In the genomic region with DNA sequence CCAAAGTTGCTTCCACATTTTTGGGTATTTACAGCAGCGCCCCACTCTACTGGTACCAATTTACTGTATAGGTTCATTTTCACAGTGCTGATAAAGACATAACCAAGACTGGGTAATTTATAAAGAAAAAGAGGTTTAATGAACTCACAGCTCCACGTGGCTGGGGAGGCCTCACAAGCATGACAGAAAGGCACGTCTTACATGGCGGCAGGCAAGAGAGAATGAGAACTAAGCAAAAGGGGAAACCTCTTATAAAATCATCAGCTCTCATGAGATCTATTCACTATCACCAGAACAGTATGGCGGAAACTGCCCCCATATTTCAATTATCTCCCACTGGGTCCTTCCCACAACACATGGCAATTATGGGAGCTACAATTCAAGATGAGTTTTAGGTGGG, we compare ENCODE assay signal across 1 cellular context. TPM values are rescaled to one million over a fixed set of nuclear protein-coding genes. Genes with fewer than 3 reads are reported as not detected.
"Had no signal": no experiment of that assay in that cellular context is flagged by ENCODE, and none has a peak within 500 bp of the region (broad histone marks: within the 10 kb centered on the region; RNA-seq: fewer than 3 reads in every experiment).

No MANE protein-coding gene starts in this region.

RNA-seq across cellular contexts. Expression of a gene that starts 39.7 kb away (rescaled TPM):
- polyA plus RNA-seq: IgD-negative memory B cell had no signal
